In the genomic region with DNA sequence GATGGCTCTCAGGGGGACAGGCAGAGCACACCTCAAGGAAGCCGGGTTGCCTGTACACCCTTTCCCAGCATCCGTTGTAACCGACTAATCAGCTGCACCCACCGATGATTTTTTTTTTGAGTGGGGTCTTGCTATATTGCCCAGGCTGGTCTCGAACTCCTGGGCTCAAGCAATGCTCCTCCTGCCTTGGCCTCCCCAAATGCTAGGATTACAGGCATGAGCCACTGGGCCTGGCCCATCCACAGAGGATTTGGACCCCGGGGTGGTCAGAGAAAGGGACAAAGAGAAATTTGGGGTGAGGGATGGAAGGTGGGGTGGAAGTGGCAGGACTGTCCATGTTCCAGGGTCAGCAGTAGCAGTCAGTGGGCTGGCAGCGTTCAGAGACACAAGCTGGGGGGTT, we compare ENCODE assay signal across 9 cellular contexts.
"Had no signal": no experiment of that assay in that cellular context is flagged by ENCODE, and none has a peak within 500 bp of the region (broad histone marks: within the 10 kb centered on the region; RNA-seq: fewer than 3 reads in every experiment).

No MANE protein-coding gene starts in this region.

- FAIRE-seq: H1, H54 had no signal

- DNase-seq: H9, HCEC 1CT, HFFc6, IMR-90, KBM-7 had no signal

- H3K27ac ChIP-seq: HL-60 had no signal

- H3K4me2 ChIP-seq: GM23338 had no signal

- H2AFZ ChIP-seq: GM23338 had no signal

- ATAC-seq: GM23338 had no signal

- H3K4me3 ChIP-seq: GM23338 had no signal
